Comparison of ENCODE assay signal across 8 cellular contexts in genomic region chr19:57599761-57600383, GRCh38. TPM values are rescaled to one million over a fixed set of nuclear protein-coding genes. Genes with fewer than 3 reads are reported as not detected.
DNase-seq lines count a peak whose midpoint lies in the region; ATAC-seq, FAIRE-seq and TF ChIP-seq lines count a peak whose summit lies in the region.

Gene ZNF530 (plus strand): TSS chr19:57599885. CDS start chr19:57604346, 4,461 bp downstream.

- ATAC-seq in GM18873 (IDR thresholded peaks at IDR 0.05; ENCODE audit: low FRiP score, unreplicated experiment): peak; percentile 73
- ATAC-seq in HG03159 (IDR thresholded peaks at IDR 0.05; ENCODE audit: unreplicated experiment): peak; percentile 94

- CTCF ChIA-PET in AG04449 (lab: Yijun Ruan, JAX): no interaction called here

- peaks cover under 1 to 2% of the 10 kb centered on the region in 2 donors for H3K36me3 ChIP-seq in kidney (ENCODE audit: control insufficient read depth in 1 of 2, insufficient read depth in 2 of 2, low read length in 2 of 2)

- DNase-seq in AG04449 (ENCODE audit: low read depth, low spot score) (peak; percentile 47), NCI-H226 (peak; percentile 95), cerebellum (ENCODE audit: low spot score) (peak; percentile 96), kidney (peak; percentile 97)
- DNase-seq in activated CD4-positive, CD25-positive, alpha-beta regulatory T cell treated with anti-CD3 and anti-CD28 coated beads, Interleukin-2, amount 50 U/mL, for 72 hours: peak; percentile 87
- DNase-seq in stimulated activated CD4-positive, alpha-beta T cell treated with anti-CD3 and anti-CD28 coated beads, Interleukin-15, amount 100 ng/mL, for 1 hour (ENCODE audit: low read depth in 1 of 2, low spot score in 1 of 2): peak; percentile 69 to 77

- FAIRE-seq in kidney (lab: Jason Lieb, UNC): no peak

- intact Hi-C loops in kidney (cut with DNase I): no loop called here

- H3K9me3 ChIP-seq in kidney (ENCODE audit: control insufficient read depth in 1 of 2, low read length in 2 of 2): peaks cover 0 to 6% of the 10 kb centered on the region in 2 donors

- peak within 1 kb of the TSS; percentile 85 for H3K4me3 ChIP-seq in AG04449 (ENCODE audit: low read depth, low read length)
- peak within 1 kb of the TSS; percentile 80 for H3K4me3 ChIP-seq in kidney (ENCODE audit: low read length in 2 of 2)

- peak within 1 kb of the TSS in 1 of 2 donors; percentile 26 for H3K27ac ChIP-seq in kidney (ENCODE audit: low read depth in 2 of 2, low read length in 2 of 2)

- peak within 1 kb of the TSS; percentile 44 to 56 for H3K9ac ChIP-seq in kidney (ENCODE audit: low read length in 2 of 2)

- TF ChIP-seq CTCF in AG04449 (IDR thresholded peaks at IDR 0.05; ENCODE audit: insufficient read depth, low read length, missing control alignments) (no peak), kidney (IDR thresholded peaks at IDR 0.05; ENCODE audit: borderline replicate concordance, extremely low read depth, insufficient read depth) (no peak)

- H3K4me1 ChIP-seq in kidney (ENCODE audit: control insufficient read depth in 1 of 2, insufficient read depth in 1 of 2, low read depth in 1 of 2, low read length in 2 of 2): peaks cover 6 to 9% of the 10 kb centered on the region in 2 donors

- POLR2A ChIA-PET in AG04449 (lab: Yijun Ruan, JAX): no interaction called here

RNA-seq across cellular contexts. Expression of gene ZNF530, which starts in this region (rescaled TPM):
- 6.2 TPM for total RNA-seq in cerebellum
- 3.5 TPM for total RNA-seq in kidney
- 1.1 TPM for polyA plus RNA-seq in kidney (ENCODE audit: insufficient read depth, low read depth, low replicate concordance)

Comparison
In these comparisons a context has a peak if more than half of its experiments do, and no peak if none do; other contexts are left out.
1. DNase-seq: peak in every context shown above with its lines; median percentile 97 in kidney; 96 in cerebellum; 95 in NCI-H226; 87 in activated CD4-positive, CD25-positive, alpha-beta regulatory T cell treated with anti-CD3 and anti-CD28 coated beads, Interleukin-2, amount 50 U/mL, for 72 hours; 73 in stimulated activated CD4-positive, alpha-beta T cell treated with anti-CD3 and anti-CD28 coated beads, Interleukin-15, amount 100 ng/mL, for 1 hour; 47 in AG04449.